In the genomic region with DNA sequence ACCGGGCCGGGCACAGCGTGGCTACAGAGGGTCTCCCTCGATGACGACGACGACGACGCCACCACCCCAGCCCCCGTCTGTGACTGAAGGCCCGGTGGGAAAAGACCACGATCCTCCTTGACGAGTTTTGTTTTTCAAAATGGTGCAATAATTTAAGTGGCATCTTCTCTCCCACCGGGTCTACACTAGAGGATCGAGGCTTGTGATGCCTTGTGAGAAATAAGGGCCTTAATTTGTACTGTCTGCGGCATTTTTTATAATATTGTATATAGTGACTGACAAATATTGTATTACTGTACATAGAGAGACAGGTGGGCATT, we compare ENCODE assay signal across 1 cellular context.
TF ChIP-seq lines count a peak whose summit lies in the region.

No MANE protein-coding gene starts in this region.

TF ChIP-seq in WTC11, 78 proteins besides CTCF, POLR2A, EP300 and RAD21 (continued from another document):
- TF ChIP-seq, protein P1, sequence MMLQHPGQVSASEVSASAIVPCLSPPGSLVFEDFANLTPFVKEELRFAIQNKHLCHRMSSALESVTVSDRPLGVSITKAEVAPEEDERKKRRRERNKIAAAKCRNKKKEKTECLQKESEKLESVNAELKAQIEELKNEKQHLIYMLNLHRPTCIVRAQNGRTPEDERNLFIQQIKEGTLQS (CRISPR knock-in tag; conservative IDR thresholded peaks at IDR 0.05), result no peak
- TF ChIP-seq, protein P2, sequence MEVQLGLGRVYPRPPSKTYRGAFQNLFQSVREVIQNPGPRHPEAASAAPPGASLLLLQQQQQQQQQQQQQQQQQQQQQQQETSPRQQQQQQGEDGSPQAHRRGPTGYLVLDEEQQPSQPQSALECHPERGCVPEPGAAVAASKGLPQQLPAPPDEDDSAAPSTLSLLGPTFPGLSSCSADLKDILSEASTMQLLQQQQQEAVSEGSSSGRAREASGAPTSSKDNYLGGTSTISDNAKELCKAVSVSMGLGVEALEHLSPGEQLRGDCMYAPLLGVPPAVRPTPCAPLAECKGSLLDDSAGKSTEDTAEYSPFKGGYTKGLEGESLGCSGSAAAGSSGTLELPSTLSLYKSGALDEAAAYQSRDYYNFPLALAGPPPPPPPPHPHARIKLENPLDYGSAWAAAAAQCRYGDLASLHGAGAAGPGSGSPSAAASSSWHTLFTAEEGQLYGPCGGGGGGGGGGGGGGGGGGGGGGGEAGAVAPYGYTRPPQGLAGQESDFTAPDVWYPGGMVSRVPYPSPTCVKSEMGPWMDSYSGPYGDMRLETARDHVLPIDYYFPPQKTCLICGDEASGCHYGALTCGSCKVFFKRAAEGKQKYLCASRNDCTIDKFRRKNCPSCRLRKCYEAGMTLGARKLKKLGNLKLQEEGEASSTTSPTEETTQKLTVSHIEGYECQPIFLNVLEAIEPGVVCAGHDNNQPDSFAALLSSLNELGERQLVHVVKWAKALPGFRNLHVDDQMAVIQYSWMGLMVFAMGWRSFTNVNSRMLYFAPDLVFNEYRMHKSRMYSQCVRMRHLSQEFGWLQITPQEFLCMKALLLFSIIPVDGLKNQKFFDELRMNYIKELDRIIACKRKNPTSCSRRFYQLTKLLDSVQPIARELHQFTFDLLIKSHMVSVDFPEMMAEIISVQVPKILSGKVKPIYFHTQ (CRISPR knock-in tag; IDR thresholded peaks at IDR 0.05), result no peak
- no peak for TF ChIP-seq SMAD3 (CRISPR knock-in tag; IDR thresholded peaks at IDR 0.05; ENCODE audit: borderline replicate concordance)
- TF ChIP-seq, protein P3, sequence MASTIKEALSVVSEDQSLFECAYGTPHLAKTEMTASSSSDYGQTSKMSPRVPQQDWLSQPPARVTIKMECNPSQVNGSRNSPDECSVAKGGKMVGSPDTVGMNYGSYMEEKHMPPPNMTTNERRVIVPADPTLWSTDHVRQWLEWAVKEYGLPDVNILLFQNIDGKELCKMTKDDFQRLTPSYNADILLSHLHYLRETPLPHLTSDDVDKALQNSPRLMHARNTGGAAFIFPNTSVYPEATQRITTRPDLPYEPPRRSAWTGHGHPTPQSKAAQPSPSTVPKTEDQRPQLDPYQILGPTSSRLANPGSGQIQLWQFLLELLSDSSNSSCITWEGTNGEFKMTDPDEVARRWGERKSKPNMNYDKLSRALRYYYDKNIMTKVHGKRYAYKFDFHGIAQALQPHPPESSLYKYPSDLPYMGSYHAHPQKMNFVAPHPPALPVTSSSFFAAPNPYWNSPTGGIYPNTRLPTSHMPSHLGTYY (CRISPR knock-in tag; IDR thresholded peaks at IDR 0.05), result no peak
- TF ChIP-seq, protein P4, sequence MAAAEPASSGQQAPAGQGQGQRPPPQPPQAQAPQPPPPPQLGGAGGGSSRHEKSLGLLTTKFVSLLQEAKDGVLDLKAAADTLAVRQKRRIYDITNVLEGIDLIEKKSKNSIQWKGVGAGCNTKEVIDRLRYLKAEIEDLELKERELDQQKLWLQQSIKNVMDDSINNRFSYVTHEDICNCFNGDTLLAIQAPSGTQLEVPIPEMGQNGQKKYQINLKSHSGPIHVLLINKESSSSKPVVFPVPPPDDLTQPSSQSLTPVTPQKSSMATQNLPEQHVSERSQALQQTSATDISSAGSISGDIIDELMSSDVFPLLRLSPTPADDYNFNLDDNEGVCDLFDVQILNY (CRISPR knock-in tag; IDR thresholded peaks at IDR 0.05), result no peak
- no peak for TF ChIP-seq EMX1 (CRISPR knock-in tag; IDR thresholded peaks at IDR 0.05)
- TF ChIP-seq, protein P5, sequence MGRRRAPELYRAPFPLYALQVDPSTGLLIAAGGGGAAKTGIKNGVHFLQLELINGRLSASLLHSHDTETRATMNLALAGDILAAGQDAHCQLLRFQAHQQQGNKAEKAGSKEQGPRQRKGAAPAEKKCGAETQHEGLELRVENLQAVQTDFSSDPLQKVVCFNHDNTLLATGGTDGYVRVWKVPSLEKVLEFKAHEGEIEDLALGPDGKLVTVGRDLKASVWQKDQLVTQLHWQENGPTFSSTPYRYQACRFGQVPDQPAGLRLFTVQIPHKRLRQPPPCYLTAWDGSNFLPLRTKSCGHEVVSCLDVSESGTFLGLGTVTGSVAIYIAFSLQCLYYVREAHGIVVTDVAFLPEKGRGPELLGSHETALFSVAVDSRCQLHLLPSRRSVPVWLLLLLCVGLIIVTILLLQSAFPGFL (CRISPR knock-in tag; IDR thresholded peaks at IDR 0.05; ENCODE audit: borderline replicate concordance), result no peak
- TF ChIP-seq TCF7 (CRISPR knock-in tag; IDR thresholded peaks at IDR 0.05; ENCODE audit: low read depth), result no peak
- TF ChIP-seq JAZF1 (CRISPR knock-in tag; IDR thresholded peaks at IDR 0.05), result no peak
